9 cellular contexts compared by ENCODE assay signal in the genomic region with DNA sequence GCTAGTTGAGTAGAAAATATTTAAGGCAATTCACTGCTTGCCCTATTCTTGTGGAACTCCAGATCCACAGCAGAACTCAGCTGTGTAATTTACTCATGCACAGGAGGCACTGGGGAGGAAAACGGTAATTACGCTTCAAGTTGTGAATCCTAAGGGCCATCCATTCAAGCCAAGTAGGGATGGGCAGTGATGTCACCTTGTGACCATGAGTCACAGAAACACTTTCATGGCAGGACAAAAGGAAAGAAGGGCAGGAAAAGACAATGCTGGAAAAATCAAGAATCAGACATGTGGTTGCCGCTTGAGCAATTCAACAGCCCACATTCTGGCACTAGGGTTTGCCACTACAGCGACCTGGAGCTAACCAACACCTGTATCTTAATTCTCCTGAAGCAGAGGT. TPM values are rescaled to one million over a fixed set of nuclear protein-coding genes. Genes with fewer than 3 reads are reported as not detected.
DNase-seq lines count a peak whose midpoint lies in the region; ATAC-seq and TF ChIP-seq lines count a peak whose summit lies in the region.
"Had no signal": no experiment of that assay in that cellular context is flagged by ENCODE, and none has a peak within 500 bp of the region (broad histone marks: within the 10 kb centered on the region; RNA-seq: fewer than 3 reads in every experiment).

No MANE protein-coding gene starts in this region.

- H2AFZ ChIP-seq in fibroblast of lung (ENCODE audit: low read length) (no peak overlapping the region), smooth muscle cell (ENCODE audit: low read depth) (peak overlapping the region; percentile 96)

- intact Hi-C loops in colonic mucosa (cut with DNase I), result no loop called here
- intact Hi-C loops in left lung (cut with DNase I), result no loop called here

- H3K4me2 ChIP-seq in fibroblast of lung (ENCODE audit: extremely low read depth, insufficient read depth, low read length) (peak overlapping the region; percentile 79), smooth muscle cell (peak overlapping the region; percentile 88)

- H3K36me3 ChIP-seq in fibroblast of lung (ENCODE audit: control insufficient read depth, insufficient read depth, low read length), result no peaks in the 10 kb centered on the region
- no peaks in the 10 kb centered on the region for H3K36me3 ChIP-seq in smooth muscle cell (ENCODE audit: low read depth)
- no peaks in the 10 kb centered on the region for H3K36me3 ChIP-seq in colonic mucosa
- no peaks in the 10 kb centered on the region for H3K36me3 ChIP-seq in left lung

- no peak for DNase-seq in activated T-cell treated with anti-CD3 and anti-CD28 coated beads, Interleukin-2, amount 50 U/mL, for 24 hours
- no peak for DNase-seq in activated T-cell treated with anti-CD3 and anti-CD28 coated beads, Interleukin-2, amount 50 U/mL, for 48 hours
- DNase-seq in RPMI7951 (ENCODE audit: low read depth) (peak; percentile 67), fibroblast of lung (ENCODE audit: low read depth in 2 of 2) (peak in 1 of 2 donors; percentile 49), smooth muscle cell (lab: John Stamatoyannopoulos, UW; ENCODE audit: unreplicated experiment) (no peak), colonic mucosa (no peak), left lung (no peak), midbrain (lab: John Stamatoyannopoulos, UW) (no peak)
- DNase-seq: stimulated activated CD4-positive, alpha-beta T cell treated with anti-CD3 and anti-CD28 coated beads, Interleukin-4, amount 100 ng/mL, for 4 hours had no signal

- H3K79me2 ChIP-seq in fibroblast of lung (ENCODE audit: control insufficient read depth, insufficient read depth, low read length) (no peaks in the 10 kb centered on the region), smooth muscle cell (ENCODE audit: low read depth) (no peaks in the 10 kb centered on the region)

- ATAC-seq in left lung, result no peak

- H3K27ac ChIP-seq in fibroblast of lung (ENCODE audit: insufficient read depth, low read length) (no peak overlapping the region), smooth muscle cell (ENCODE audit: low read depth) (no peak overlapping the region), colonic mucosa (no peak overlapping the region), left lung (no peak overlapping the region)

- H3K36me3 Mint-ChIP-seq in activated T-cell treated with anti-CD3 and anti-CD28 coated beads, Interleukin-2, amount 50 U/mL, for 24 hours (ENCODE audit: low read depth), result peaks cover 25% of the 10 kb centered on the region

- H3K9ac ChIP-seq in fibroblast of lung (ENCODE audit: insufficient read depth, low read length) (no peak overlapping the region), smooth muscle cell (ENCODE audit: low read depth) (no peak overlapping the region), colonic mucosa (ENCODE audit: low read depth in 2 of 2, low read length in 2 of 2) (no peak overlapping the region)

- no peak for TF ChIP-seq CTCF in fibroblast of lung (conservative IDR thresholded peaks at IDR 0.05 in 1 of 2, IDR thresholded peaks at IDR 0.05 in 1 of 2; ENCODE audit: low read depth in 1 of 2, low read length in 2 of 2)
- no peak for TF ChIP-seq CTCF in smooth muscle cell (IDR thresholded peaks at IDR 0.05; ENCODE audit: borderline replicate concordance, insufficient read depth, poor library complexity, severe bottlenecking)
- TF ChIP-seq CTCF in colonic mucosa (IDR thresholded peaks at IDR 0.05), result no peak
- no peak for TF ChIP-seq CTCF in left lung (IDR thresholded peaks at IDR 0.05)

- H4K20me1 ChIP-seq in fibroblast of lung (ENCODE audit: control insufficient read depth, extremely low read depth, insufficient read depth, low read length), result no peaks in the 10 kb centered on the region
- peaks cover 4% of the 10 kb centered on the region for H4K20me1 ChIP-seq in smooth muscle cell (ENCODE audit: low read depth)

- peaks cover 52% of the 10 kb centered on the region for H3K4me1 Mint-ChIP-seq in activated T-cell treated with anti-CD3 and anti-CD28 coated beads, Interleukin-2, amount 50 U/mL, for 24 hours (ENCODE audit: low read depth)

- H3K4me1 ChIP-seq in fibroblast of lung (ENCODE audit: control insufficient read depth, extremely low read depth, insufficient read depth, low read length), result no peaks in the 10 kb centered on the region
- H3K4me1 ChIP-seq in smooth muscle cell (ENCODE audit: low read depth), result peaks cover 21% of the 10 kb centered on the region
- H3K4me1 ChIP-seq in colonic mucosa, result no peaks in the 10 kb centered on the region
- peaks cover 0 to 32% of the 10 kb centered on the region in 2 donors for H3K4me1 ChIP-seq in left lung

- H3K4me3 Mint-ChIP-seq in activated T-cell treated with anti-CD3 and anti-CD28 coated beads, Interleukin-2, amount 50 U/mL, for 24 hours, result peak overlapping the region; percentile 87

- H3K9me3 Mint-ChIP-seq in activated T-cell treated with anti-CD3 and anti-CD28 coated beads, Interleukin-2, amount 50 U/mL, for 24 hours, result no peaks in the 10 kb centered on the region

- no peaks in the 10 kb centered on the region for H3F3A ChIP-seq in smooth muscle cell (ENCODE audit: low read depth)

- H3K9me3 ChIP-seq in fibroblast of lung (ENCODE audit: control insufficient read depth, insufficient read depth, low read depth, low read length) (no peaks in the 10 kb centered on the region), smooth muscle cell (replicated peaks; ENCODE audit: low read depth) (no peaks in the 10 kb centered on the region), colonic mucosa (no peaks in the 10 kb centered on the region), left lung (no peaks in the 10 kb centered on the region)

- no peak overlapping the region for H3K27ac Mint-ChIP-seq in activated T-cell treated with anti-CD3 and anti-CD28 coated beads, Interleukin-2, amount 50 U/mL, for 24 hours

- H3K27me3 ChIP-seq in fibroblast of lung (ENCODE audit: control insufficient read depth, insufficient read depth, low read length) (no peaks in the 10 kb centered on the region), smooth muscle cell (ENCODE audit: low read depth) (no peaks in the 10 kb centered on the region), colonic mucosa (no peaks in the 10 kb centered on the region), left lung (no peaks in the 10 kb centered on the region)

- H3K4me3 ChIP-seq in fibroblast of lung (replicated peaks in 1 of 4; ENCODE audit: control extremely low read depth in 1 of 4, insufficient read depth in 1 of 4, low read depth in 3 of 4, low read length in 4 of 4), result peak overlapping the region in 1 of 4 experiments; percentile 72
- H3K4me3 ChIP-seq in smooth muscle cell, result peak overlapping the region; percentile 67
- H3K4me3 ChIP-seq in colonic mucosa, result no peak overlapping the region
- peak overlapping the region in 1 of 2 donors; percentile 74 for H3K4me3 ChIP-seq in left lung

- WGBS in smooth muscle cell (ENCODE audit: low lambda C conversion rate), result 73% methylated on average over 4 of the region's 4 CpGs

- H3K27me3 Mint-ChIP-seq in activated T-cell treated with anti-CD3 and anti-CD28 coated beads, Interleukin-2, amount 50 U/mL, for 24 hours, result peaks cover 3% of the 10 kb centered on the region

RNA-seq across cellular contexts. Expression of a gene that starts 1.4 kb away (rescaled TPM):
- 12.9 and 19.8 TPM in 2 replicates for total RNA-seq in RPMI7951 (2014; rRNA removed; shearing (Covaris generic))
- total RNA-seq in fibroblast of lung, result 10.8 and 15.5 TPM in 2 replicates
- 29.4 and 37.6 TPM in 2 replicates for polyA plus RNA-seq in fibroblast of lung
- 11.9 and 12.6 TPM in 2 replicates for polyA plus RNA-seq in fibroblast of lung (2012)
- polyA minus RNA-seq in fibroblast of lung (ENCODE audit: low replicate concordance), result 19.3 and 39.4 TPM in 2 replicates
- total RNA-seq in smooth muscle cell, result 20.4 and 35.5 TPM in 2 replicates
- 10.1 and 10.8 TPM in 2 replicates for polyA plus RNA-seq in smooth muscle cell
- total RNA-seq in colonic mucosa, result 10 to 100 TPM; 13.1 to 16.4 TPM
- 10 to 100 TPM; 12.5 to 12.9 TPM for total RNA-seq in left lung
